In the genomic region with DNA sequence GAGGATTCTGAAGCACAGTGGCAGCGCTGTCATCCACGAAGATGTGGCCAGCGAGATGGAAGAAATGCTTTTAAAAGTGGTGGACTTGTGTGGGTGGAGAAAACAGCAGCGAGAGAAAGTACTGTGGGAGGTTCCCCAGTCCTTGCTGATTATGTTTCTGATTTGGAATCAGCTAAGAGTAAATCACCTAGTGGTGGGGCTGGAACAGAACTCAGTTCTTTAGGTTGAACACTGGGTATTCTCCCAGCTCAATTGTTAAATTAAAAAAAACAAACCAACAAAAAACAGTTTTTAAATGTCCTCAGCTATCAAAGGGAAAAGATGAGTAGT, we compare ENCODE assay signal across 8 cellular contexts. TPM values are rescaled to one million over a fixed set of nuclear protein-coding genes. Genes with fewer than 3 reads are reported as not detected.
DNase-seq lines count a peak whose midpoint lies in the region; ATAC-seq and TF ChIP-seq lines count a peak whose summit lies in the region.

No MANE protein-coding gene starts in this region.

- DNase-seq in Calu3 (no peak), left ventricle myocardium superior (no peak), NCI-H187 treated with DMSO at 0.1 percent for 48 hours (lab: John Stamatoyannopoulos, UW) (no peak), mucosa of gallbladder (ENCODE audit: low spot score) (no peak)
- DNase-seq in activated T-helper 1 cell treated with anti-CD3 and anti-CD28 coated beads, Interleukin-12 subunit alpha, Interleukin-12 subunit beta, Interleukin-2, Interleukin-4 antibody, amounts not matched to agents 30 ng/mL and 10 ng/mL and 1 ng/mL, durations not matched to agents 14 hours and 24 hours and 36 hours (ENCODE audit: low spot score): no peak

- peaks cover 12% of the 10 kb centered on the region for H3K9me3 Mint-ChIP-seq in Calu3 (ENCODE audit: low read depth, unreplicated experiment)
- no peaks in the 10 kb centered on the region for H3K9me3 Mint-ChIP-seq in activated T-helper 1 cell treated with anti-CD3 and anti-CD28 coated beads, Interleukin-12 subunit alpha, Interleukin-12 subunit beta, Interleukin-2, Interleukin-4 antibody, amounts not matched to agents 30 ng/mL and 10 ng/mL and 1 ng/mL, durations not matched to agents 14 hours and 24 hours and 36 hours

- peaks cover 31% of the 10 kb centered on the region for H3K36me3 Mint-ChIP-seq in Calu3 (ENCODE audit: insufficient read depth, unreplicated experiment)
- H3K36me3 Mint-ChIP-seq in activated T-helper 1 cell treated with anti-CD3 and anti-CD28 coated beads, Interleukin-12 subunit alpha, Interleukin-12 subunit beta, Interleukin-2, Interleukin-4 antibody, amounts not matched to agents 30 ng/mL and 10 ng/mL and 1 ng/mL, durations not matched to agents 14 hours and 24 hours and 36 hours (ENCODE audit: low read depth): peaks cover 18% of the 10 kb centered on the region

- H3K4me1 ChIP-seq in skeletal muscle satellite cell (ENCODE audit: control insufficient read depth, insufficient read depth, low read length): peaks cover 12% of the 10 kb centered on the region

- H3K4me3 Mint-ChIP-seq in Calu3 (ENCODE audit: low read depth, unreplicated experiment): peak overlapping the region; percentile 78
- H3K4me3 Mint-ChIP-seq in activated T-helper 1 cell treated with anti-CD3 and anti-CD28 coated beads, Interleukin-12 subunit alpha, Interleukin-12 subunit beta, Interleukin-2, Interleukin-4 antibody, amounts not matched to agents 30 ng/mL and 10 ng/mL and 1 ng/mL, durations not matched to agents 14 hours and 24 hours and 36 hours: peak overlapping the region; percentile 79

- H3K9ac ChIP-seq in skeletal muscle satellite cell (ENCODE audit: low read depth, low read length): peak overlapping the region; percentile 95

- CTCF ChIA-PET in Calu3 (lab: Charles Lee): no interaction called here

- H3K27me3 ChIP-seq in skeletal muscle satellite cell (ENCODE audit: control insufficient read depth, insufficient read depth, low read length): peaks cover 15% of the 10 kb centered on the region

- peaks cover 9% of the 10 kb centered on the region for H3K4me1 Mint-ChIP-seq in Calu3 (ENCODE audit: low read depth, unreplicated experiment)
- peaks cover 40% of the 10 kb centered on the region for H3K4me1 Mint-ChIP-seq in activated T-helper 1 cell treated with anti-CD3 and anti-CD28 coated beads, Interleukin-12 subunit alpha, Interleukin-12 subunit beta, Interleukin-2, Interleukin-4 antibody, amounts not matched to agents 30 ng/mL and 10 ng/mL and 1 ng/mL, durations not matched to agents 14 hours and 24 hours and 36 hours (ENCODE audit: low read depth)

- H3K36me3 ChIP-seq in skeletal muscle satellite cell (ENCODE audit: insufficient read depth, low read length): peaks cover 3% of the 10 kb centered on the region

- no TSS peak for BruUV-seq in Calu3 (replicated peaks; lab: Mats Ljungman, UMichigan)

- intact Hi-C loops in Calu3 (cut with micrococcal nuclease; ENCODE audit: unreplicated experiment) (no loop called here), left ventricle myocardium superior (cut with micrococcal nuclease) (no loop called here)
- intact Hi-C loops in activated T-helper 1 cell treated with anti-CD3 and anti-CD28 coated beads, Interleukin-12 subunit alpha, Interleukin-12 subunit beta, Interleukin-2, Interleukin-4 antibody, amounts not matched to agents 30 ng/mL and 10 ng/mL and 1 ng/mL, durations not matched to agents 14 hours and 24 hours and 36 hours (cut with micrococcal nuclease): no loop called here

- ATAC-seq in GM19452 (IDR thresholded peaks at IDR 0.05; ENCODE audit: unreplicated experiment): peak; percentile 16
- ATAC-seq in HG03521 (IDR thresholded peaks at IDR 0.05; ENCODE audit: unreplicated experiment): peak; percentile 19
- ATAC-seq in left ventricle myocardium superior: peak; percentile 8

- H3K4me3 ChIP-seq in skeletal muscle satellite cell (ENCODE audit: low read length): peak overlapping the region; percentile 73

- no peak for TF ChIP-seq CTCF in Calu3 (IDR thresholded peaks at IDR 0.05; ENCODE audit: unreplicated experiment)

- H3K27ac Mint-ChIP-seq in Calu3 (ENCODE audit: unreplicated experiment): peak overlapping the region; percentile 16
- H3K27ac Mint-ChIP-seq in activated T-helper 1 cell treated with anti-CD3 and anti-CD28 coated beads, Interleukin-12 subunit alpha, Interleukin-12 subunit beta, Interleukin-2, Interleukin-4 antibody, amounts not matched to agents 30 ng/mL and 10 ng/mL and 1 ng/mL, durations not matched to agents 14 hours and 24 hours and 36 hours: peak overlapping the region; percentile 0

- peaks cover 29% of the 10 kb centered on the region for H3K27me3 Mint-ChIP-seq in Calu3 (ENCODE audit: unreplicated experiment)
- H3K27me3 Mint-ChIP-seq in activated T-helper 1 cell treated with anti-CD3 and anti-CD28 coated beads, Interleukin-12 subunit alpha, Interleukin-12 subunit beta, Interleukin-2, Interleukin-4 antibody, amounts not matched to agents 30 ng/mL and 10 ng/mL and 1 ng/mL, durations not matched to agents 14 hours and 24 hours and 36 hours (ENCODE audit: insufficient read depth): peaks cover 4% of the 10 kb centered on the region

- H3K4me2 ChIP-seq in skeletal muscle satellite cell (ENCODE audit: low read length): peak overlapping the region; percentile 84

- no peaks in the 10 kb centered on the region for H3K9me3 ChIP-seq in skeletal muscle satellite cell (replicated peaks; ENCODE audit: low read length)

RNA-seq across cellular contexts. Expression of a gene that starts 0.5 kb away (rescaled TPM):
- total RNA-seq in Calu3 (2022): 25.1 and 27.1 TPM in 2 replicates
- 8.8 and 9.1 TPM in 2 replicates for total RNA-seq in activated T-helper 1 cell treated with anti-CD3 and anti-CD28 coated beads, Interleukin-12 subunit alpha, Interleukin-12 subunit beta, Interleukin-2, Interleukin-4 antibody, amounts not matched to agents 30 ng/mL and 10 ng/mL and 1 ng/mL, durations not matched to agents 14 hours and 24 hours and 36 hours
- total RNA-seq in left ventricle myocardium superior: 12.7 TPM
- total RNA-seq in skeletal muscle satellite cell (2012; rRNA removed): 10.0 and 12.4 TPM in 2 replicates
- 31.8 TPM for total RNA-seq in mucosa of gallbladder
